ENCODE assay signal across 2 cellular contexts in genomic region chr14:80784824-80785223, GRCh38.
A peak's percentile ranks its signal among the peaks of the same experiment; 100 is the strongest.
TF ChIP-seq lines count a peak whose summit lies in the region.

No MANE protein-coding gene starts in this region.

TF ChIP-seq in IMR-90, 13 proteins besides CTCF, POLR2A, EP300 and RAD21:
- TF ChIP-seq MAZ (IDR thresholded peaks at IDR 0.05; ENCODE audit: borderline replicate concordance, low read depth, low read length) (no peak), SMC3 (IDR thresholded peaks at IDR 0.05; ENCODE audit: low read depth, low read length) (0 out of 2 replicates have a peak, but pooled peaks have one; percentile 21)

TF ChIP-seq in endothelial cell of umbilical vein, 7 proteins besides CTCF, POLR2A, EP300 and RAD21:
- TF ChIP-seq EZH2 (IDR thresholded peaks at IDR 0.05; ENCODE audit: borderline replicate concordance, low read depth, low read length, severe bottlenecking) (no peak), POLR2AphosphoS5 (IDR thresholded peaks at IDR 0.05; ENCODE audit: insufficient read depth, low read depth, low read length) (no peak), JUN (IDR thresholded peaks at IDR 0.05; ENCODE audit: borderline replicate concordance, insufficient read depth, insufficient read length, low read depth) (no peak), FOS (IDR thresholded peaks at IDR 0.05; ENCODE audit: borderline replicate concordance, insufficient read depth, low read length) (no peak), MYC (IDR thresholded peaks at IDR 0.05; ENCODE audit: low read depth, low read length) (no peak)
